ENCODE assay signal across 10 cellular contexts in genomic region chr17:33512113-33512512, GRCh38.
"Had no signal": no experiment of that assay in that cellular context is flagged by ENCODE, and none has a peak within 500 bp of the region (broad histone marks: within the 10 kb centered on the region; RNA-seq: fewer than 3 reads in every experiment).

No MANE protein-coding gene starts in this region.

- H2AFZ ChIP-seq: GM23248 had no signal

- DNase-seq: GM23248, GOT3, H7, HFFc6, KG1 had no signal

- H3K9me3 ChIP-seq: HAP-1 had no signal

- H3K4me3 ChIP-seq: GM23248, HAP-1 had no signal

- ATAC-seq: HCT116 had no signal

- H3K36me3 Mint-ChIP-seq: IgD-negative memory B cell had no signal

- H3K4me1 ChIP-seq: HAP-1 had no signal

- H3K9me3 Mint-ChIP-seq: IgD-negative memory B cell had no signal

- FAIRE-seq: HTR-8/SVneo had no signal

- H3K4me1 Mint-ChIP-seq: IgD-negative memory B cell had no signal

- H3K27ac Mint-ChIP-seq: HFFc6, IgD-negative memory B cell had no signal

- H3K9ac ChIP-seq: GM23248 had no signal

- H3K4me3 Mint-ChIP-seq: HFFc6, IgD-negative memory B cell had no signal

- H3K27ac ChIP-seq: GM23248, HL-60 had no signal

- H3K36me3 ChIP-seq: HAP-1 had no signal
